19 cellular contexts compared by ENCODE assay signal in the genomic region with DNA sequence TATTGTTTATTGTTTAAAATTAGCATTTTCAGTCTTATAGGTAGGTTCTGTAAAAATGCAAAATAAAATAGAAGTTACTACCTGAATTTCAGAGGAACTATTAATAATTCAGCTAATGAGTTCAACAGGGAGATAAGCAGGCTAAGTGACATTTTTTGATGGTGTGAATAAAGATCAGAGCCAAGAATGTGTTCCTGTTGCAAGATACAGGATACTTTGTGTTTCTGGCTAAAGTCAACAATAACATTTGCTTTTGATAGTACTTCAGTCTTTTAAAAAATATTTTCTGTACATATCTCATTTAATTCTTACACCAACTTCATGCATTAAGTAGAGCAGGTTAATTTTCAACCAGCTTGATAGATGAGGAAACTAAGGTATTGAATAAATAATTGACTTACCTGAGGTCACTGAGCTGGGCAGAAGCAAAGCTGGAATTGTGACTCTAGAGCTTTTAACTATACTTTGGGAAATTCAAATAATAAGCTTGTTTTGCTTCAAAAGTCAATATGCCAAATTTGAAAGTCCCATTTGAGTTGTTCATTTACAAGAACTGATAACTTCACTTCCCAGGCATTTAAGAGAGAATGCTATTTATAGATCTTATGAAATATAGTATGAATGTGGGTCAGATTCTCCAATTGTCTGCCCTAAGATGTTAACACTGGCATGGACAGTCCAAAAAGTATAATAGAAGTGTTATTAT. TPM values are rescaled to one million over a fixed set of nuclear protein-coding genes. Genes with fewer than 3 reads are reported as not detected.
A peak's percentile ranks its signal among the peaks of the same experiment; 100 is the strongest.
DNase-seq lines count a peak whose midpoint lies in the region; ATAC-seq and TF ChIP-seq lines count a peak whose summit lies in the region.
"Had no signal": no experiment of that assay in that cellular context is flagged by ENCODE, and none has a peak within 500 bp of the region (broad histone marks: within the 10 kb centered on the region; RNA-seq: fewer than 3 reads in every experiment).

No MANE protein-coding gene starts in this region.

- intact Hi-C loops in left ventricle myocardium inferior (cut with micrococcal nuclease) = no loop called here

- peak overlapping the region; percentile 70 for H3K27ac ChIP-seq in left ventricle myocardium inferior (replicated peaks)
- H3K27ac ChIP-seq: 22Rv1, neutrophil had no signal

- no peak for ATAC-seq in HG03439 (IDR thresholded peaks at IDR 0.05; ENCODE audit: unreplicated experiment)
- ATAC-seq: activated CD8-positive, alpha-beta T cell treated with anti-CD3 and anti-CD28 coated beads, Interleukin-2, amount 10 ng/mL, durations not matched to agents 7 days and 5 days; left colon had no signal

- H3K4me3 ChIP-seq in left ventricle myocardium inferior = peak overlapping the region; percentile 24
- H3K4me3 ChIP-seq in skeletal muscle satellite cell (ENCODE audit: low read length) = no peak overlapping the region
- H3K4me3 ChIP-seq: MG63, upper lobe of left lung had no signal

- H3K9ac ChIP-seq in skeletal muscle satellite cell (ENCODE audit: low read depth, low read length) = peak overlapping the region; percentile 44

- no peaks in the 10 kb centered on the region for H3K9me3 ChIP-seq in left ventricle myocardium inferior (replicated peaks)
- no peaks in the 10 kb centered on the region for H3K9me3 ChIP-seq in skeletal muscle satellite cell (replicated peaks; ENCODE audit: low read length)
- H3K9me3 ChIP-seq: Caco-2, MG63, neutrophil, upper lobe of left lung had no signal

- DNase-seq in NOMO-1 treated with DMSO at 0.1 percent for 48 hours (lab: John Stamatoyannopoulos, UW; ENCODE audit: unreplicated experiment) = peak; percentile 2
- no peak for DNase-seq in NOMO-1 (lab: John Stamatoyannopoulos, UW; ENCODE audit: unreplicated experiment in 2 of 2)
- DNase-seq in amniotic epithelial cell (ENCODE audit: low read depth) = peak; percentile 44
- no peak for DNase-seq in left ventricle myocardium inferior
- DNase-seq in stimulated activated naive CD4-positive, alpha-beta T cell treated with Interleukin-2 at 50 U/mL for 16 hours (lab: John Stamatoyannopoulos, UW) = no peak
- no peak for DNase-seq in NCI-H748 (lab: John Stamatoyannopoulos, UW; ENCODE audit: unreplicated experiment)
- DNase-seq: activated CD8-positive, alpha-beta T cell treated with anti-CD3 and anti-CD28 coated beads, Interleukin-2, amount 10 ng/mL, durations not matched to agents 7 days and 5 days; activated naive CD4-positive, alpha-beta T cell treated with anti-CD3 and anti-CD28 coated beads for 36 hours; Caco-2; cortex of kidney; foreskin melanocyte; left colon; MG63; NCI-H2171; upper lobe of left lung had no signal

- peaks cover 40% of the 10 kb centered on the region for H3K36me3 ChIP-seq in left ventricle myocardium inferior
- peaks cover 36% of the 10 kb centered on the region for H3K36me3 ChIP-seq in skeletal muscle satellite cell (ENCODE audit: insufficient read depth, low read length)

- no peak for TF ChIP-seq CTCF in left ventricle myocardium inferior (IDR thresholded peaks at IDR 0.05; ENCODE audit: borderline replicate concordance)

- H3K4me1 ChIP-seq in left ventricle myocardium inferior (peaks cover 44% of the 10 kb centered on the region), skeletal muscle satellite cell (ENCODE audit: control insufficient read depth, insufficient read depth, low read length) (peaks cover 23% of the 10 kb centered on the region)

- H3K27me3 ChIP-seq in left ventricle myocardium inferior (ENCODE audit: low read depth) (no peaks in the 10 kb centered on the region), skeletal muscle satellite cell (ENCODE audit: control insufficient read depth, insufficient read depth, low read length) (no peaks in the 10 kb centered on the region)
- H3K27me3 ChIP-seq: MG63, neutrophil, upper lobe of left lung had no signal

- H3K4me2 ChIP-seq in skeletal muscle satellite cell (ENCODE audit: low read length) = peak overlapping the region; percentile 58

RNA-seq across cellular contexts. Expression of a gene that starts 6.0 kb away (rescaled TPM):
- 9.3 TPM for total RNA-seq in left ventricle myocardium inferior
- total RNA-seq in skeletal muscle satellite cell (2012; rRNA removed) = 9.2 and 10.1 TPM in 2 replicates

Comparison
In these comparisons a context has a peak if more than half of its experiments do, and no peak if none do; other contexts are left out.
1. DNase-seq: peak in NOMO-1 treated with DMSO at 0.1 percent for 48 hours (single experiment) and amniotic epithelial cell (single experiment); none in NOMO-1 (0 of 2), left ventricle myocardium inferior (single experiment), stimulated activated naive CD4-positive, alpha-beta T cell treated with Interleukin-2 at 50 U/mL for 16 hours (single experiment) and NCI-H748 (single experiment).